ENCODE assay signal across 28 cellular contexts in genomic region chr22:23271597-23271908, GRCh38.
"Had no signal": no experiment of that assay in that cellular context is flagged by ENCODE, and none has a peak within 500 bp of the region (broad histone marks: within the 10 kb centered on the region; RNA-seq: fewer than 3 reads in every experiment).

No MANE protein-coding gene starts in this region.

- ATAC-seq: effector memory CD8-positive, alpha-beta T cell; left ventricle myocardium superior; lower lobe of right lung; right cardiac atrium had no signal

- H3K27me3 ChIP-seq: esophagus squamous epithelium, neural progenitor cell, stomach, testis, tibial nerve, upper lobe of left lung had no signal

- H2AFZ ChIP-seq: neural progenitor cell had no signal

- H3K4me1 ChIP-seq: esophagus squamous epithelium, lower lobe of right lung, prostate gland, testis, tibial nerve, upper lobe of left lung had no signal

- H3K36me3 ChIP-seq: neural progenitor cell had no signal

- H3K9ac ChIP-seq: neural progenitor cell had no signal

- H3K9me3 ChIP-seq: esophagus squamous epithelium, lower lobe of right lung, prostate gland, stomach, testis, tibial nerve, upper lobe of left lung had no signal

- H3K4me2 ChIP-seq: neural progenitor cell had no signal

- H3K27ac Mint-ChIP-seq: nephron had no signal

- H3K4me3 Mint-ChIP-seq: effector memory CD8-positive, alpha-beta T cell; immature natural killer cell; nephron; neural progenitor cell had no signal

- H3K27me3 Mint-ChIP-seq: effector memory CD8-positive, alpha-beta T cell; naive B cell had no signal

- H3K9me3 Mint-ChIP-seq: effector memory CD8-positive, alpha-beta T cell; naive B cell; nephron; neural progenitor cell had no signal

- H3K27ac ChIP-seq: esophagus squamous epithelium, lower lobe of right lung, neural progenitor cell, prostate gland, skin epidermis, testis, tibial nerve had no signal

- DNase-seq: cerebellar nuclear complex; cortex of kidney; effector memory CD8-positive, alpha-beta T cell; erythroblast; esophagus squamous epithelium; foreskin melanocyte; hypothalamus; immature natural killer cell; islet precursor cell; kidney glomerular epithelial cell; left ventricle myocardium superior; lower lobe of right lung; naive B cell; nucleus accumbens; right cardiac atrium; stimulated activated CD4-positive, alpha-beta T cell treated with anti-CD3 and anti-CD28 coated beads, Interleukin-15, amount 100 ng/mL, for 24 hours; stimulated activated CD4-positive, alpha-beta T cell treated with anti-CD3 and anti-CD28 coated beads, Interleukin-2, amount 100 ng/mL, for 48 hours; stimulated activated naive CD4-positive, alpha-beta T cell treated with Interleukin-2 at 50 U/mL for 16 hours; stomach; testis; upper lobe of left lung had no signal

- FAIRE-seq: endometrium, urothelium cell line had no signal

- H3K4me3 ChIP-seq: esophagus squamous epithelium, lower lobe of right lung, neural progenitor cell, prostate gland, skin epidermis, stomach, testis, tibial nerve, upper lobe of left lung had no signal
